ENCODE assay signal across 12 cellular contexts in the genomic region with DNA sequence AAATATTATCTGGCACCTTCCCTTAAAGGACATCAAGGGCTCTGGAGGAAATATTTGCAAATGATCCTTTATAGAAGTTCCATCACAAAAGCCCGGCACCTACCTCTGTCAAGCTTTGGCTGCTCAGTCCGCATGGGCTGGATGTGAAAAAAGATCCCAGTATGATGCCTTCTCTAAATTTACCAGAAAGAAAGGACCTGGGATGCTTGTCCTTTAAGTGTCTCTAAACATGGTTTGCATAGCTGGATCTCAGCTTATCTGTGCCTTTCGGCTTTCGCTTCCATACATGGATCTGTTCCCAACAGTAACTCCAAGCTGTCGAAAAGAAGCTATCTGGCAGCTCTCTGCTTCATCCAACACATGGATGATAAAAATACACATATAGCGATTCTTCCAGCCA.
DNase-seq lines count a peak whose midpoint lies in the region; ATAC-seq, FAIRE-seq and TF ChIP-seq lines count a peak whose summit lies in the region.
"Had no signal": no experiment of that assay in that cellular context is flagged by ENCODE, and none has a peak within 500 bp of the region (broad histone marks: within the 10 kb centered on the region; RNA-seq: fewer than 3 reads in every experiment).

No MANE protein-coding gene starts in this region.

- no peak for TF ChIP-seq CTCF in breast epithelium (IDR thresholded peaks at IDR 0.05)
- no peak for TF ChIP-seq CTCF in psoas muscle (IDR thresholded peaks at IDR 0.05)
- TF ChIP-seq CTCF in D721Med (IDR thresholded peaks at IDR 0.05; ENCODE audit: insufficient read depth, missing control alignments), result no peak

- H3K36me3 ChIP-seq in breast epithelium (no peaks in the 10 kb centered on the region), psoas muscle (ENCODE audit: insufficient read depth in 1 of 2, low read depth in 1 of 2) (no peaks in the 10 kb centered on the region)

- peak overlapping the region; percentile 28 to 53 (median 33) for H3K4me3 ChIP-seq in breast epithelium
- peak overlapping the region; percentile 55 for H3K4me3 ChIP-seq in psoas muscle

- ATAC-seq in left ventricle myocardium superior, result peak; percentile 90
- ATAC-seq in psoas muscle, result peak in 1 of 4 donors; percentile 33
- no peak for ATAC-seq in stimulated activated naive CD8-positive, alpha-beta T cell treated with anti-CD3 and anti-CD28 coated beads, Interleukin-15, Interleukin-2, amounts not matched to agents 100 U/mL and 50 U/mL, for 24 hours
- ATAC-seq in GM18520 (IDR thresholded peaks at IDR 0.05; ENCODE audit: unreplicated experiment), result no peak

- H3K9me3 ChIP-seq in breast epithelium, result no peaks in the 10 kb centered on the region
- no peaks in the 10 kb centered on the region for H3K9me3 ChIP-seq in psoas muscle

- no peaks in the 10 kb centered on the region for H3K4me1 ChIP-seq in breast epithelium
- H3K4me1 ChIP-seq in psoas muscle, result peaks cover 6% of the 10 kb centered on the region

- no peak for TF ChIP-seq POLR2A in breast epithelium (IDR thresholded peaks at IDR 0.05)

- 54 to 56% (median 56%) methylated on average over 6 of the region's 6 CpGs for WGBS in psoas muscle, 3 donors

- no peaks in the 10 kb centered on the region for H3K27me3 ChIP-seq in breast epithelium
- H3K27me3 ChIP-seq in psoas muscle (ENCODE audit: insufficient read depth in 3 of 3, low read length in 2 of 3), result no peaks in the 10 kb centered on the region

- intact Hi-C loops in breast epithelium (cut with DNase I; ENCODE audit: low total_unique reads) (no loop called here), left ventricle myocardium superior (cut with micrococcal nuclease) (no loop called here), psoas muscle (cut with DNase I) (no loop called here)

- DNase-seq in Ammon's horn (ENCODE audit: low spot score) (peak; percentile 28), breast epithelium (ENCODE audit: low spot score in 2 of 2) (no peak), left ventricle myocardium superior (peak; percentile 34), psoas muscle (no peak), D721Med (ENCODE audit: insufficient read length, low spot score) (no peak), GF-D8 (lab: John Stamatoyannopoulos, UW) (no peak)
- no peak for DNase-seq in stimulated activated naive CD8-positive, alpha-beta T cell treated with anti-CD3 and anti-CD28 coated beads, Interleukin-15, Interleukin-2, amounts not matched to agents 100 U/mL and 50 U/mL, for 24 hours
- DNase-seq: cerebellar nuclear complex, DMS53, Kasumi-1, SW 1271 had no signal

- FAIRE-seq in D721Med (lab: Jason Lieb, UNC), result no peak

- peak overlapping the region in 1 of 2 donors; percentile 67 for H3K27ac ChIP-seq in breast epithelium
- peak overlapping the region; percentile 47 for H3K27ac ChIP-seq in psoas muscle

Comparison
In these comparisons a context has a peak if more than half of its experiments do, and no peak if none do; other contexts are left out.
1. DNase-seq: peak in Ammon's horn (single experiment) and left ventricle myocardium superior (single experiment); none in breast epithelium (0 of 2), psoas muscle (0 of 2), D721Med (single experiment), GF-D8 (single experiment) and stimulated activated naive CD8-positive, alpha-beta T cell treated with anti-CD3 and anti-CD28 coated beads, Interleukin-15, Interleukin-2, amounts not matched to agents 100 U/mL and 50 U/mL, for 24 hours (single experiment).